8 cellular contexts compared by ENCODE assay signal in genomic region chr17:82031303-82031884, GRCh38. TPM values are rescaled to one million over a fixed set of nuclear protein-coding genes. Genes with fewer than 3 reads are reported as not detected.
DNase-seq lines count a peak whose midpoint lies in the region; ATAC-seq and TF ChIP-seq lines count a peak whose summit lies in the region.

TSS of gene RAC3 (plus strand) at chr17:82031678. CDS start at chr17:82031762, 84 bp downstream.

- DNase-seq in GM03348 (ENCODE audit: low spot score): peak; percentile 72
- DNase-seq in activated T-cell treated with anti-CD3 and anti-CD28 coated beads, Interleukin-2, amount 50 U/mL, for 24 hours: peak; percentile 54
- DNase-seq in right cardiac atrium: no peak
- DNase-seq in skeletal muscle cell (ENCODE audit: low read depth): no peak
- no peak for DNase-seq in medulla oblongata (ENCODE audit: extremely low spot score)
- DNase-seq in T-helper 9 cell: no peak
- no peak for DNase-seq in stimulated activated CD4-positive, alpha-beta T cell treated with anti-CD3 and anti-CD28 coated beads, Interleukin-12 subunit alpha, Interleukin-12 subunit beta, amount 100 ng/mL, for 4 hours

- peak within 1 kb of the TSS; percentile 75 for H2AFZ ChIP-seq in KMS-11 (ENCODE audit: low read depth)

- H4K20me1 ChIP-seq in KMS-11 (ENCODE audit: insufficient read depth): no peaks in the 10 kb centered on the region

- no peaks in the 10 kb centered on the region for H3K9me3 ChIP-seq in right cardiac atrium (ENCODE audit: control insufficient read depth, low read length)

- peaks cover 11% of the 10 kb centered on the region for H3K4me1 ChIP-seq in KMS-11 (ENCODE audit: low read depth, poor library complexity, severe bottlenecking)
- peaks cover 2% of the 10 kb centered on the region for H3K4me1 ChIP-seq in right cardiac atrium (ENCODE audit: control insufficient read depth, insufficient read depth, low read length)

- H3K27me3 ChIP-seq in KMS-11 (ENCODE audit: insufficient read depth, low read depth) (no peaks in the 10 kb centered on the region), right cardiac atrium (ENCODE audit: control insufficient read depth, insufficient read depth) (no peaks in the 10 kb centered on the region)

- H3K4me1 Mint-ChIP-seq in activated T-cell treated with anti-CD3 and anti-CD28 coated beads, Interleukin-2, amount 50 U/mL, for 24 hours (ENCODE audit: low read depth): peaks cover 24% of the 10 kb centered on the region

- under 1% methylated on average over 96 of the region's 96 CpGs for whole genome bisulfite sequencing in right cardiac atrium

- H3K4me3 ChIP-seq in KMS-11 (IDR thresholded peaks at IDR 0.05; ENCODE audit: insufficient read depth, low read depth, low read length): no peak within 1 kb of the TSS
- H3K4me3 ChIP-seq in right cardiac atrium (ENCODE audit: low read length): peak within 1 kb of the TSS; percentile 23
- H3K4me3 ChIP-seq in skeletal muscle cell (ENCODE audit: low read depth, low read length): peak within 1 kb of the TSS; percentile 74

- no peak for TF ChIP-seq CTCF in KMS-11 (conservative IDR thresholded peaks at IDR 0.05; ENCODE audit: low read depth, low read length)

- H3K36me3 ChIP-seq in KMS-11 (ENCODE audit: insufficient read depth): no peaks in the 10 kb centered on the region

- peak within 1 kb of the TSS; percentile 74 for H3K4me3 Mint-ChIP-seq in activated T-cell treated with anti-CD3 and anti-CD28 coated beads, Interleukin-2, amount 50 U/mL, for 24 hours

- H3K27ac ChIP-seq in KMS-11 (peak within 1 kb of the TSS; percentile 59), right cardiac atrium (ENCODE audit: low read length) (no peak within 1 kb of the TSS)

- no peaks in the 10 kb centered on the region for H3K27me3 Mint-ChIP-seq in activated T-cell treated with anti-CD3 and anti-CD28 coated beads, Interleukin-2, amount 50 U/mL, for 24 hours

- peak in 1 of 2 donors; percentile 4 for ATAC-seq in right cardiac atrium

- intact Hi-C loops in right cardiac atrium (cut with DNase I): loop anchor here in 2 of 4 donors (2.0 kb wide), 1 partner anchor 123 kb away; no protein-coding TSS in a partner anchor

- H3K4me2 ChIP-seq in KMS-11: peak within 1 kb of the TSS; percentile 92

- peaks cover 40% of the 10 kb centered on the region for H3K36me3 Mint-ChIP-seq in activated T-cell treated with anti-CD3 and anti-CD28 coated beads, Interleukin-2, amount 50 U/mL, for 24 hours (ENCODE audit: low read depth)

- peak within 1 kb of the TSS; percentile 77 for H3K9ac ChIP-seq in KMS-11

- H3K27ac Mint-ChIP-seq in activated T-cell treated with anti-CD3 and anti-CD28 coated beads, Interleukin-2, amount 50 U/mL, for 24 hours: peak within 1 kb of the TSS; percentile 74

- H3K79me2 ChIP-seq in KMS-11 (ENCODE audit: insufficient read depth, low read depth): no peaks in the 10 kb centered on the region

- no peaks in the 10 kb centered on the region for H3K9me3 Mint-ChIP-seq in activated T-cell treated with anti-CD3 and anti-CD28 coated beads, Interleukin-2, amount 50 U/mL, for 24 hours

RNA-seq across cellular contexts. Expression of gene RAC3, which starts in this region (rescaled TPM):
- total RNA-seq in right cardiac atrium: 1 to 10 TPM; 1.0 to 2.0 (median 1.5) TPM
- 2.4 TPM for polyA plus RNA-seq in right cardiac atrium

Comparison
In these comparisons a context has a peak if more than half of its experiments do, and no peak if none do; other contexts are left out.
1. DNase-seq: peak in GM03348 (single experiment) and activated T-cell treated with anti-CD3 and anti-CD28 coated beads, Interleukin-2, amount 50 U/mL, for 24 hours (single experiment); none in right cardiac atrium (0 of 3), skeletal muscle cell (single experiment), medulla oblongata (single experiment), T-helper 9 cell (single experiment) and stimulated activated CD4-positive, alpha-beta T cell treated with anti-CD3 and anti-CD28 coated beads, Interleukin-12 subunit alpha, Interleukin-12 subunit beta, amount 100 ng/mL, for 4 hours (single experiment).